ENCODE assay signal across 25 cellular contexts in genomic region chr1:4027008-4027407, GRCh38.
"Had no signal": no experiment of that assay in that cellular context is flagged by ENCODE, and none has a peak within 500 bp of the region (broad histone marks: within the 10 kb centered on the region; RNA-seq: fewer than 3 reads in every experiment).

No MANE protein-coding gene starts in this region.

- H2AFZ ChIP-seq: hepatocyte had no signal

- H3K4me3 ChIP-seq: hepatocyte, left lung, lung, pancreas, psoas muscle, stomach, transverse colon, uterus had no signal

- H3K36me3 Mint-ChIP-seq: activated CD8-positive, alpha-beta memory T cell treated with anti-CD3 and anti-CD28 coated beads, Interleukin-2, amount 10 ng/mL, durations not matched to agents 7 days and 5 days; activated naive CD4-positive, alpha-beta T cell treated with anti-CD3 and anti-CD28 coated beads, Interleukin-2, amount 50 U/mL, for 24 hours; brain; mesothelial cell of epicardium had no signal

- DNase-seq: activated CD4-positive, alpha-beta T cell treated with anti-CD3 and anti-CD28 coated beads for 48 hours; activated CD4-positive, CD25-positive, alpha-beta regulatory T cell; activated CD8-positive, alpha-beta memory T cell treated with anti-CD3 and anti-CD28 coated beads, Interleukin-2, amount 10 ng/mL, durations not matched to agents 7 days and 5 days; activated gamma-delta T cell treated with Interleukin-2 at 50 U/mL for 16 hours; aorta; erythroblast; foreskin keratinocyte; kidney glomerular epithelial cell; pancreas; psoas muscle; right cardiac atrium; stimulated activated CD4-positive, alpha-beta T cell treated with anti-CD3 and anti-CD28 coated beads, Interleukin-1b, Interleukin-23, amount 100 ng/mL, for 48 hours; stomach; T-helper 17 cell; uterus had no signal

- H3K27ac ChIP-seq: foreskin keratinocyte, hepatocyte, left lung, pancreas, psoas muscle, stomach, transverse colon, uterus had no signal

- H3K4me1 ChIP-seq: foreskin keratinocyte, left lung, pancreas, psoas muscle, stomach, transverse colon, uterus had no signal

- H3K9me3 ChIP-seq: left lung, pancreas, psoas muscle, transverse colon, uterus had no signal

- H3K27me3 ChIP-seq: foreskin keratinocyte had no signal

- ATAC-seq: activated CD8-positive, alpha-beta memory T cell treated with anti-CD3 and anti-CD28 coated beads, Interleukin-2, amount 10 ng/mL, durations not matched to agents 7 days and 5 days; foreskin keratinocyte; left lung; pancreas; psoas muscle; right cardiac atrium had no signal

- H3K36me3 ChIP-seq: left lung, pancreas, stomach, transverse colon, uterus had no signal

- H3K27ac Mint-ChIP-seq: activated CD8-positive, alpha-beta memory T cell treated with anti-CD3 and anti-CD28 coated beads, Interleukin-2, amount 10 ng/mL, durations not matched to agents 7 days and 5 days; activated CD8-positive, alpha-beta T cell treated with anti-CD3 and anti-CD28 coated beads for 36 hours; activated naive CD4-positive, alpha-beta T cell treated with anti-CD3 and anti-CD28 coated beads, Interleukin-2, amount 50 U/mL, for 24 hours; activated T-helper 1 cell treated with anti-CD3 and anti-CD28 coated beads, Interleukin-12 subunit alpha, Interleukin-12 subunit beta, Interleukin-2, Interleukin-4 antibody, amounts not matched to agents 30 ng/mL and 10 ng/mL and 1 ng/mL, durations not matched to agents 14 hours and 24 hours and 36 hours; brain; mesothelial cell of epicardium; nephron; T-helper 17 cell had no signal

- H3K79me2 ChIP-seq: hepatocyte had no signal

- H3K4me1 Mint-ChIP-seq: activated CD8-positive, alpha-beta memory T cell treated with anti-CD3 and anti-CD28 coated beads, Interleukin-2, amount 10 ng/mL, durations not matched to agents 7 days and 5 days; activated naive CD4-positive, alpha-beta T cell treated with anti-CD3 and anti-CD28 coated beads, Interleukin-2, amount 50 U/mL, for 24 hours; brain; mesothelial cell of epicardium; nephron; T-helper 17 cell had no signal

- H3K9me3 Mint-ChIP-seq: activated T-helper 1 cell treated with anti-CD3 and anti-CD28 coated beads, Interleukin-12 subunit alpha, Interleukin-12 subunit beta, Interleukin-2, Interleukin-4 antibody, amounts not matched to agents 30 ng/mL and 10 ng/mL and 1 ng/mL, durations not matched to agents 14 hours and 24 hours and 36 hours had no signal

- H3K4me3 Mint-ChIP-seq: activated CD8-positive, alpha-beta memory T cell treated with anti-CD3 and anti-CD28 coated beads, Interleukin-2, amount 10 ng/mL, durations not matched to agents 7 days and 5 days; activated CD8-positive, alpha-beta T cell treated with anti-CD3 and anti-CD28 coated beads for 36 hours; activated naive CD4-positive, alpha-beta T cell treated with anti-CD3 and anti-CD28 coated beads, Interleukin-2, amount 50 U/mL, for 24 hours; activated T-helper 1 cell treated with anti-CD3 and anti-CD28 coated beads, Interleukin-12 subunit alpha, Interleukin-12 subunit beta, Interleukin-2, Interleukin-4 antibody, amounts not matched to agents 30 ng/mL and 10 ng/mL and 1 ng/mL, durations not matched to agents 14 hours and 24 hours and 36 hours; brain; mesothelial cell of epicardium; nephron; T-helper 17 cell had no signal

- H3K4me2 ChIP-seq: hepatocyte had no signal
